In genomic region chr6:44868335-44868668, GRCh38 we compare ENCODE assay signal across 14 cellular contexts.
DNase-seq lines count a peak whose midpoint lies in the region; ATAC-seq and TF ChIP-seq lines count a peak whose summit lies in the region.
"Had no signal": no experiment of that assay in that cellular context is flagged by ENCODE, and none has a peak within 500 bp of the region (broad histone marks: within the 10 kb centered on the region; RNA-seq: fewer than 3 reads in every experiment).

No MANE protein-coding gene starts in this region.

- DNase-seq in brain microvascular endothelial cell (no peak), NCI-H524 treated with DMSO at 0.1 percent for 48 hours (lab: John Stamatoyannopoulos, UW) (no peak), gastrocnemius medialis (no peak)
- no peak for DNase-seq in activated effector memory CD4-positive, alpha-beta T cell treated with Interleukin-2 at 50 U/mL for 16 hours
- DNase-seq: DND-41, IMR-90, left cardiac atrium, NCI-H146, nephron progenitor cell had no signal

- in situ Hi-C loops in brain microvascular endothelial cell (cut with HindIII; ENCODE audit: low pct_ligation_motif_present, low sequenced_read_pairs) = no loop called here
- in situ Hi-C loops in gastrocnemius medialis (cut with MboI; ENCODE audit: low sequenced_read_pairs in 4 of 4) = no loop called here

- no peaks in the 10 kb centered on the region for H3K4me1 ChIP-seq in gastrocnemius medialis
- H3K4me1 ChIP-seq: gastroesophageal sphincter had no signal

- TF ChIP-seq CTCF in brain microvascular endothelial cell (IDR thresholded peaks at IDR 0.05; ENCODE audit: low read depth, low read length, missing control alignments) = no peak
- TF ChIP-seq CTCF in gastrocnemius medialis (IDR thresholded peaks at IDR 0.05 in 4 of 5, conservative IDR thresholded peaks at IDR 0.05 in 1 of 5) = no peak

- H3K9me3 ChIP-seq in gastrocnemius medialis = no peaks in the 10 kb centered on the region

- H3K27ac ChIP-seq in brain microvascular endothelial cell (no peak overlapping the region), gastrocnemius medialis (no peak overlapping the region)
- H3K27ac ChIP-seq: gastroesophageal sphincter had no signal

- TF ChIP-seq POLR2A in gastrocnemius medialis (IDR thresholded peaks at IDR 0.05) = no peak

- H3K27me3 ChIP-seq in brain microvascular endothelial cell (replicated peaks) (no peaks in the 10 kb centered on the region), gastrocnemius medialis (no peaks in the 10 kb centered on the region)
- H3K27me3 ChIP-seq: gastroesophageal sphincter had no signal

- H3K4me3 ChIP-seq in brain microvascular endothelial cell (ENCODE audit: low read depth, low read length) = no peak overlapping the region
- H3K4me3 ChIP-seq in gastrocnemius medialis = no peak overlapping the region
- H3K4me3 ChIP-seq: gastroesophageal sphincter had no signal

- intact Hi-C loops in gastrocnemius medialis (cut with DNase I; ENCODE audit: low total_unique reads) = no loop called here

- ATAC-seq in GM18499 (IDR thresholded peaks at IDR 0.05; ENCODE audit: insufficient read depth, unreplicated experiment) (peak; percentile 24), GM19463 (IDR thresholded peaks at IDR 0.05; ENCODE audit: unreplicated experiment) (peak; percentile 23), HG02852 (IDR thresholded peaks at IDR 0.05; ENCODE audit: unreplicated experiment) (peak; percentile 51), HG03469 (IDR thresholded peaks at IDR 0.05; ENCODE audit: unreplicated experiment) (peak; percentile 33), gastrocnemius medialis (no peak)
- ATAC-seq: gastroesophageal sphincter, left cardiac atrium had no signal

- H3K36me3 ChIP-seq in brain microvascular endothelial cell (replicated peaks) (no peaks in the 10 kb centered on the region), gastrocnemius medialis (no peaks in the 10 kb centered on the region)
- H3K36me3 ChIP-seq: gastroesophageal sphincter had no signal

Comparison
In these comparisons a context has a peak if more than half of its experiments do, and no peak if none do; other contexts are left out.
1. ATAC-seq: peak in GM18499 (single experiment), GM19463 (single experiment), HG02852 (single experiment) and HG03469 (single experiment); none in gastrocnemius medialis (0 of 2).